8 cellular contexts compared by ENCODE assay signal in genomic region chr15:75836953-75837321, GRCh38. TPM values are rescaled to one million over a fixed set of nuclear protein-coding genes. Genes with fewer than 3 reads are reported as not detected.
DNase-seq lines count a peak whose midpoint lies in the region; ATAC-seq, FAIRE-seq and TF ChIP-seq lines count a peak whose summit lies in the region.

No MANE protein-coding gene starts in this region.

- CTCF ChIA-PET in WTC11 (lab: Charles Lee): no interaction called here

- H3K27ac Mint-ChIP-seq in WTC11: no peak overlapping the region

- peaks cover 12% of the 10 kb centered on the region for H3K4me1 Mint-ChIP-seq in WTC11

- no peaks in the 10 kb centered on the region for H3K27me3 ChIP-seq in gastroesophageal sphincter

- no peak for FAIRE-seq in urothelium cell line (lab: Jason Lieb, UNC)

- peak; percentile 92 for ATAC-seq in HG03342 (IDR thresholded peaks at IDR 0.05; ENCODE audit: unreplicated experiment)
- 0 out of 2 replicates have a peak, but pooled peaks have one; percentile 20 for ATAC-seq in WTC11
- ATAC-seq in gastroesophageal sphincter: peak; percentile 81

- no peak for TF ChIP-seq POLR2A in gastroesophageal sphincter (IDR thresholded peaks at IDR 0.05)

- no peak for TF ChIP-seq CTCF in WTC11 (IDR thresholded peaks at IDR 0.05)
- TF ChIP-seq CTCF in gastroesophageal sphincter (IDR thresholded peaks at IDR 0.05): no peak

- H3K4me3 Mint-ChIP-seq in WTC11: no peak overlapping the region

- H3K36me3 ChIP-seq in gastroesophageal sphincter: no peaks in the 10 kb centered on the region

- 81 to 94% methylated on average over 2 of the region's 2 CpGs for WGBS in gastroesophageal sphincter (ENCODE audit: low coverage in 1 of 2), 2 donors

- peaks cover 0 to 20% (median 7%) of the 10 kb centered on the region in 3 donors for H3K4me1 ChIP-seq in gastroesophageal sphincter

- TF ChIP-seq EP300 in gastroesophageal sphincter (IDR thresholded peaks at IDR 0.05): no peak

- H3K27me3 Mint-ChIP-seq in WTC11 (ENCODE audit: low read depth): peaks cover 12% of the 10 kb centered on the region

- H3K9me3 Mint-ChIP-seq in WTC11: no peaks in the 10 kb centered on the region

- H3K9me3 ChIP-seq in gastroesophageal sphincter: no peaks in the 10 kb centered on the region

- no peaks in the 10 kb centered on the region for H3K36me3 Mint-ChIP-seq in WTC11

- peak; percentile 31 to 41 (median 36) for DNase-seq in stimulated activated CD4-positive, alpha-beta T cell treated with anti-CD3 and anti-CD28 coated beads, Interleukin-12 subunit alpha, Interleukin-12 subunit beta, amount 100 ng/mL, for 48 hours (ENCODE audit: low read depth in 2 of 3, low spot score in 1 of 3)
- no peak for DNase-seq in stimulated activated CD4-positive, alpha-beta T cell treated with anti-CD3 and anti-CD28 coated beads, Interleukin-4, amount 100 ng/mL, for 4 hours
- DNase-seq in WTC11 (ENCODE audit: low spot score) (no peak), urothelium cell line (ENCODE audit: low spot score) (peak; percentile 68), NCI-H345 treated with DMSO at 0.1 percent for 48 hours (lab: John Stamatoyannopoulos, UW; ENCODE audit: unreplicated experiment) (no peak), hypothalamus (lab: John Stamatoyannopoulos, UW) (no peak)

- H3K27ac ChIP-seq in gastroesophageal sphincter: peak overlapping the region in 2 of 4 donors; percentile 32 to 42

- POLR2A ChIA-PET in WTC11 (lab: Charles Lee): no interaction called here

- no peak overlapping the region for H3K4me3 ChIP-seq in gastroesophageal sphincter

TF ChIP-seq in WTC11, 78 proteins besides CTCF, POLR2A, EP300 and RAD21:
- TF ChIP-seq FOXJ3 (CRISPR knock-in tag; IDR thresholded peaks at IDR 0.05; ENCODE audit: borderline replicate concordance) (no peak), PREB (CRISPR knock-in tag; IDR thresholded peaks at IDR 0.05; ENCODE audit: borderline replicate concordance) (no peak), GRHL2 (CRISPR knock-in tag; IDR thresholded peaks at IDR 0.05; ENCODE audit: insufficient replicate concordance, severe bottlenecking) (no peak), ZNF121 (CRISPR knock-in tag; IDR thresholded peaks at IDR 0.05) (no peak), EMX1 (CRISPR knock-in tag; IDR thresholded peaks at IDR 0.05) (no peak)

RNA-seq across cellular contexts. Expression of gene UBE2Q2, which starts 6.3 kb away (rescaled TPM):
- total RNA-seq in WTC11 (2021): 26.1 to 28.2 TPM (median 27.0 TPM) in 3 replicates
- total RNA-seq in gastroesophageal sphincter: 10 to 100 TPM; 50.6 to 92.2 (median 65.5) TPM

Comparison
In these comparisons a context has a peak if more than half of its experiments do, and no peak if none do; other contexts are left out.
1. DNase-seq: peak in stimulated activated CD4-positive, alpha-beta T cell treated with anti-CD3 and anti-CD28 coated beads, Interleukin-12 subunit alpha, Interleukin-12 subunit beta, amount 100 ng/mL, for 48 hours (3 of 3) and urothelium cell line (single experiment); none in stimulated activated CD4-positive, alpha-beta T cell treated with anti-CD3 and anti-CD28 coated beads, Interleukin-4, amount 100 ng/mL, for 4 hours (0 of 2), WTC11 (single experiment), NCI-H345 treated with DMSO at 0.1 percent for 48 hours (single experiment) and hypothalamus (0 of 51).
2. ATAC-seq: peak in every context shown above with its lines; median percentile 92 in HG03342; 81 in gastroesophageal sphincter; 20 in WTC11.